ENCODE assay signal across 1 cellular context in genomic region chr1:234721476-234722266, GRCh38.
TF ChIP-seq lines count a peak whose summit lies in the region.

No MANE protein-coding gene starts in this region.

TF ChIP-seq in SK-N-SH treated with all-trans-retinoic acid at 6 μM for 48 hours, 23 proteins besides CTCF, POLR2A, EP300 and RAD21 (continued from another document):
- TF ChIP-seq OSR1 (CRISPR knock-in tag; IDR thresholded peaks at IDR 0.05) (no peak), ZNF70 (CRISPR knock-in tag; IDR thresholded peaks at IDR 0.05) (no peak)
TF ChIP-seq in SK-N-SH treated with all-trans-retinoic acid at 6 μM for 48 hours: peak in this region for 2.
